In the genomic region with DNA sequence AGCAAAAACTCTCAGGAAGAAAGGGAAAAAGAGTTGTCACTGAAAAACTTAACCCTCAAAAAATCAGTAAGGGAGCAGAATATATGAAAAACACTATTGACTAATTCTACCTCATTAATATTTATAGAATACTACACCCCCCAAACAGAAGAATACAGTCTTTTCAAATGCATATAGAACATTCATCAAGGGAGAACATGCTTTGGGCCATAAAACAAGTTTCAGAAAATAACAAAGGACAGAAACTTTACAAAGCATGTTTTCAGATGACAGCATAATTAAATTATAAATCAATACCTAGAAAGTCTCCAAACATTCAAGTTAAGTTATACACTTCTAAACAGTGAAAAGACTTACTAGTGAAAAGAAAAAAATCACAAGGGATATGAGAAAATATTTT, we compare ENCODE assay signal across 20 cellular contexts.
"Had no signal": no experiment of that assay in that cellular context is flagged by ENCODE, and none has a peak within 500 bp of the region (broad histone marks: within the 10 kb centered on the region; RNA-seq: fewer than 3 reads in every experiment).

No MANE protein-coding gene starts in this region.

- DNase-seq: stimulated activated CD4-positive, alpha-beta T cell treated with anti-CD3 and anti-CD28 coated beads, Interleukin-2, amount 100 ng/mL, for 48 hours; stimulated activated CD4-positive, alpha-beta T cell treated with anti-CD3 and anti-CD28 coated beads, Interleukin-4, amount 100 ng/mL, for 1 hour; stimulated activated CD4-positive, alpha-beta T cell treated with anti-CD3 and anti-CD28 coated beads, Interleukin-4, amount 100 ng/mL, for 24 hours; stimulated activated CD4-positive, alpha-beta T cell treated with anti-CD3 and anti-CD28 coated beads, Interleukin-4, amount 100 ng/mL, for 4 hours; stimulated activated CD8-positive, alpha-beta memory T cell treated with anti-CD3 and anti-CD28 coated beads, Interleukin-4, amount 100 ng/mL, for 48 hours; stimulated activated naive B cell treated with anti-CD40 and anti-IgM and Interleukin-4, amounts not matched to agents 10 μg/mL and 1 μg/mL and 100 μg/mL, for 72 hours; stimulated activated naive CD4-positive, alpha-beta T cell; stimulated activated naive CD4-positive, alpha-beta T cell treated with Interleukin-2 at 50 U/mL for 16 hours; stimulated activated naive CD8-positive, alpha-beta T cell treated with anti-CD3 and anti-CD28 coated beads, Interleukin-15, amount 100 ng/mL, for 72 hours; stimulated activated naive CD8-positive, alpha-beta T cell treated with anti-CD3 and anti-CD28 coated beads, Interleukin-15, Interleukin-2, amounts not matched to agents 100 U/mL and 50 U/mL, for 24 hours; stomach; substantia nigra; testis; thyroid gland; tibial artery; transverse colon; trophoblast cell; upper lobe of left lung; upper lobe of right lung; uterus had no signal
